8 cellular contexts compared by ENCODE assay signal in genomic region chr3:101849714-101850326, GRCh38. TPM values are rescaled to one million over a fixed set of nuclear protein-coding genes. Genes with fewer than 3 reads are reported as not detected.
A peak's percentile ranks its signal among the peaks of the same experiment; 100 is the strongest.
DNase-seq lines count a peak whose midpoint lies in the region; ATAC-seq and TF ChIP-seq lines count a peak whose summit lies in the region.

No MANE protein-coding gene starts in this region.

- 0% methylated on average over 57 to 67 of the region's 67 CpGs for WGBS in heart right ventricle, 2 donors

- intact Hi-C loops in Panc1 (cut with micrococcal nuclease; ENCODE audit: unreplicated experiment), result no loop called here
- intact Hi-C loops in activated naive CD4-positive, alpha-beta T cell treated with anti-CD3 and anti-CD28 coated beads for 36 hours (cut with micrococcal nuclease), result loop anchor here (1.0 to 5.0 kb wide), 14 partner anchors 13 to 375 kb away; partner anchors contain the start of genes CEP97, NXPE3 and RPL24
- intact Hi-C loops in heart right ventricle (cut with DNase I), result loop anchor here in 6 of 10 donors (1.0 to 5.0 kb wide), 3 partner anchors 21 to 38 kb away; no protein-coding TSS in a partner anchor

- H3K9me3 Mint-ChIP-seq in activated naive CD4-positive, alpha-beta T cell treated with anti-CD3 and anti-CD28 coated beads for 36 hours, result no peaks in the 10 kb centered on the region

- peaks cover 43% of the 10 kb centered on the region for H3K4me1 Mint-ChIP-seq in activated naive CD4-positive, alpha-beta T cell treated with anti-CD3 and anti-CD28 coated beads for 36 hours (ENCODE audit: low read depth)

- H3K27me3 ChIP-seq in Panc1 (ENCODE audit: control insufficient read depth, insufficient read depth, low read length), result no peaks in the 10 kb centered on the region
- H3K27me3 ChIP-seq in heart right ventricle, result no peaks in the 10 kb centered on the region
- no peaks in the 10 kb centered on the region for H3K27me3 ChIP-seq in rectal smooth muscle tissue (ENCODE audit: control insufficient read depth, insufficient read depth, low read length)

- H3K4me3 ChIP-seq in Panc1 (ENCODE audit: low read depth in 2 of 2, low read length in 2 of 2) (peak overlapping the region; percentile 86 to 91), heart right ventricle (peak overlapping the region; percentile 58 to 97 (median 90)), rectal smooth muscle tissue (ENCODE audit: low read length) (peak overlapping the region; percentile 77)

- TF ChIP-seq CTCF in Panc1 (IDR thresholded peaks at IDR 0.05), result peak; percentile 38
- peak in 5 of 9 donors; percentile 10 to 39 (median 18) for TF ChIP-seq CTCF in heart right ventricle (IDR thresholded peaks at IDR 0.05)

- H3K27me3 Mint-ChIP-seq in activated naive CD4-positive, alpha-beta T cell treated with anti-CD3 and anti-CD28 coated beads for 36 hours (ENCODE audit: low read depth), result no peaks in the 10 kb centered on the region

- ATAC-seq in HG02943 (IDR thresholded peaks at IDR 0.05; ENCODE audit: low read depth, unreplicated experiment), result peak; percentile 37
- peak; percentile 55 for ATAC-seq in Panc1
- peak; percentile 17 to 65 (median 42) for ATAC-seq in heart right ventricle

- CTCF ChIA-PET in Panc1 (lab: Charles Lee), result interaction anchor here (0.6 to 1.3 kb wide), 2 partner anchors 376 to 379 kb away, joined by 4 to 7 read pairs; no protein-coding TSS in a partner anchor
- CTCF ChIA-PET in activated naive CD4-positive, alpha-beta T cell treated with anti-CD3 and anti-CD28 coated beads for 36 hours (lab: Charles Lee), result interaction anchor here (0.5 to 1.8 kb wide), 10 partner anchors 14 to 276 kb away, joined by 3 to 8 read pairs (median 4); partner anchors contain the start of gene PCNP

- in situ Hi-C loops in Panc1 (cut with HindIII; ENCODE audit: low pct_unique_long_range_greater_than_20kb, low sequenced_read_pairs), result no loop called here

- peaks cover 26% of the 10 kb centered on the region for H3K36me3 ChIP-seq in Panc1 (ENCODE audit: control insufficient read depth, insufficient read depth, low read length)
- peaks cover 0 to 33% (median 30%) of the 10 kb centered on the region in 9 donors for H3K36me3 ChIP-seq in heart right ventricle
- H3K36me3 ChIP-seq in rectal smooth muscle tissue (ENCODE audit: control insufficient read depth, insufficient read depth, low read length), result peaks cover 22% of the 10 kb centered on the region

- no peaks in the 10 kb centered on the region for H3K9me3 ChIP-seq in Panc1 (ENCODE audit: control insufficient read depth, insufficient read depth, low read depth, low read length)
- no peaks in the 10 kb centered on the region for H3K9me3 ChIP-seq in heart right ventricle

- peak overlapping the region; percentile 98 for H3K4me3 Mint-ChIP-seq in activated naive CD4-positive, alpha-beta T cell treated with anti-CD3 and anti-CD28 coated beads for 36 hours

- peak overlapping the region; percentile 100 for H3K27ac Mint-ChIP-seq in activated naive CD4-positive, alpha-beta T cell treated with anti-CD3 and anti-CD28 coated beads for 36 hours

- POLR2A ChIA-PET in Panc1 (lab: Charles Lee), result interaction anchor here (0.6 to 1.8 kb wide), 5 partner anchors 10 to 179 kb away, joined by 3 to 7 read pairs (median 3); no protein-coding TSS in a partner anchor

- H3K9ac ChIP-seq in rectal smooth muscle tissue (ENCODE audit: low read length), result peak overlapping the region; percentile 91

- H3K27ac ChIP-seq in Panc1 (ENCODE audit: low read length) (peak overlapping the region; percentile 91), heart right ventricle (peak overlapping the region; percentile 97 to 100 (median 99)), rectal smooth muscle tissue (ENCODE audit: low read depth, low read length) (peak overlapping the region; percentile 98)

- peak; percentile 21 for DNase-seq in SKM-1 treated with dmso at 0.1 percent for 144 hours (lab: John Stamatoyannopoulos, UW; ENCODE audit: unreplicated experiment)
- no peak for DNase-seq in SKM-1 (lab: John Stamatoyannopoulos, UW; ENCODE audit: unreplicated experiment)
- DNase-seq in Panc1 (ENCODE audit: low read depth, low spot score), result no peak
- DNase-seq in activated naive CD4-positive, alpha-beta T cell treated with anti-CD3 and anti-CD28 coated beads for 36 hours, result peak; percentile 67
- peak; percentile 24 to 59 for DNase-seq in heart right ventricle
- DNase-seq in KG1 (lab: John Stamatoyannopoulos, UW), result no peak

- H3K4me1 ChIP-seq in Panc1 (ENCODE audit: control insufficient read depth, insufficient read depth, low read length), result peaks cover 18% of the 10 kb centered on the region
- peaks cover 0 to 54% (median 14%) of the 10 kb centered on the region in 9 donors for H3K4me1 ChIP-seq in heart right ventricle
- H3K4me1 ChIP-seq in rectal smooth muscle tissue (ENCODE audit: control insufficient read depth, insufficient read depth, low read length), result peaks cover 17% of the 10 kb centered on the region

- no TSS peak for BruUV-seq in Panc1 (replicated peaks; lab: Mats Ljungman, UMichigan)

- H3K36me3 Mint-ChIP-seq in activated naive CD4-positive, alpha-beta T cell treated with anti-CD3 and anti-CD28 coated beads for 36 hours (ENCODE audit: low read depth), result peaks cover 48% of the 10 kb centered on the region

RNA-seq across cellular contexts. Expression of gene NFKBIZ, which starts 0.5 kb away (rescaled TPM):
- total RNA-seq in Panc1 (2021; ENCODE audit: unreplicated experiment), result 17.4 TPM
- polyA plus RNA-seq in Panc1 (2012; ENCODE audit: insufficient read length), result 7.9 TPM
- 10 to 100 TPM; 79.3 to 85.0 TPM for total RNA-seq in activated naive CD4-positive, alpha-beta T cell treated with anti-CD3 and anti-CD28 coated beads for 36 hours
- total RNA-seq in heart right ventricle, result 10 to 100 TPM in 9 of 10 donors, 1 to 10 TPM in 1; 7.7 to 26.2 (median 12.8) TPM
- 10 to 100 TPM in 1 of 2 donors, 1 to 10 TPM in 1; 5.4 to 10.5 TPM for polyA plus RNA-seq in heart right ventricle

Comparison
In these comparisons a context has a peak if more than half of its experiments do, and no peak if none do; other contexts are left out.
1. DNase-seq: peak in SKM-1 treated with dmso at 0.1 percent for 144 hours (single experiment), activated naive CD4-positive, alpha-beta T cell treated with anti-CD3 and anti-CD28 coated beads for 36 hours (single experiment) and heart right ventricle (2 of 2); none in SKM-1 (single experiment), Panc1 (single experiment) and KG1 (single experiment).
2. Peak in every context shown above with its lines, with median percentiles within 50 percentile points of each other: ATAC-seq, H3K27ac ChIP-seq and H3K4me3 ChIP-seq.